1 cellular context compared by ENCODE assay signal in genomic region chr7:2805213-2806003, GRCh38.
TF ChIP-seq lines count a peak whose summit lies in the region.

No MANE protein-coding gene starts in this region.

TF ChIP-seq in K562, 482 proteins besides CTCF, POLR2A, EP300 and RAD21 (continued from another document and continues in another):
- TF ChIP-seq NKRF (IDR thresholded peaks at IDR 0.05; ENCODE audit: borderline replicate concordance), result no peak
- no peak for TF ChIP-seq SMARCE1 (IDR thresholded peaks at IDR 0.05)
- TF ChIP-seq CREB3L1 (IDR thresholded peaks at IDR 0.05; ENCODE audit: borderline replicate concordance, low read depth), result no peak
- TF ChIP-seq ZBTB17 (CRISPR knock-in tag; IDR thresholded peaks at IDR 0.05), result no peak
- no peak for TF ChIP-seq CC2D1A (IDR thresholded peaks at IDR 0.05)
- no peak for TF ChIP-seq ETV5 (CRISPR knock-in tag; IDR thresholded peaks at IDR 0.05; ENCODE audit: low read depth)
- no peak for TF ChIP-seq PBX2 (CRISPR knock-in tag; IDR thresholded peaks at IDR 0.05; ENCODE audit: low read depth)
- TF ChIP-seq PBX2 (tag; conservative IDR thresholded peaks at IDR 0.05; ENCODE audit: low read depth), result 0 out of 2 replicates have a peak, but pooled peaks have one; percentile 19
- TF ChIP-seq RBFOX2 (IDR thresholded peaks at IDR 0.05; ENCODE audit: low read depth, low read length), result no peak
- TF ChIP-seq CXXC5 (CRISPR knock-in tag; IDR thresholded peaks at IDR 0.05), result peak; percentile 32; the same call in 1 of the 2 replicates
- TF ChIP-seq MYC (IDR thresholded peaks at IDR 0.05; ENCODE audit: low read depth, low read length), result peak; percentile 57
- no peak for TF ChIP-seq MYC (CRISPR knock-in tag; IDR thresholded peaks at IDR 0.05; ENCODE audit: borderline replicate concordance, low read depth)
- no peak for TF ChIP-seq HCFC1 (IDR thresholded peaks at IDR 0.05; ENCODE audit: low read depth, low read length)
- TF ChIP-seq ZNF75A (CRISPR knock-in tag; IDR thresholded peaks at IDR 0.05), result no peak
- no peak for TF ChIP-seq ZNF830 (CRISPR knock-in tag; IDR thresholded peaks at IDR 0.05)
- TF ChIP-seq HNRNPL (IDR thresholded peaks at IDR 0.05; ENCODE audit: low read depth, low read length), result no peak
- TF ChIP-seq ZNF780A (CRISPR knock-in tag; IDR thresholded peaks at IDR 0.05), result no peak
- no peak for TF ChIP-seq GTF2A2 (tag; IDR thresholded peaks at IDR 0.05)
- no peak for TF ChIP-seq CBX8 (IDR thresholded peaks at IDR 0.05; ENCODE audit: borderline replicate concordance, extremely low read depth, low read depth, low read length, poor library complexity, severe bottlenecking)
- no peak for TF ChIP-seq BRD4 (IDR thresholded peaks at IDR 0.05)
- no peak for TF ChIP-seq XRCC3 (IDR thresholded peaks at IDR 0.05)
- no peak for TF ChIP-seq HINFP (tag; conservative IDR thresholded peaks at IDR 0.05; ENCODE audit: low read depth)
- TF ChIP-seq RBM14 (IDR thresholded peaks at IDR 0.05; ENCODE audit: borderline replicate concordance, insufficient read depth, low read depth, low read length), result no peak
- peak; percentile 15; the same call in 1 of the 2 replicates for TF ChIP-seq MTA2 (IDR thresholded peaks at IDR 0.05; ENCODE audit: low read depth)
- no peak for TF ChIP-seq CEBPG (CRISPR knock-in tag; IDR thresholded peaks at IDR 0.05)
- TF ChIP-seq CEBPG (tag; conservative IDR thresholded peaks at IDR 0.05 in 1 of 2, IDR thresholded peaks at IDR 0.05 in 1 of 2), result 0 out of 4 replicates have a peak, but pooled peaks of 1 of the 2 experiments have one; percentile 35
- no peak for TF ChIP-seq ARHGAP35 (IDR thresholded peaks at IDR 0.05; ENCODE audit: partially characterized antibody)
- TF ChIP-seq ZNF354B (CRISPR knock-in tag; IDR thresholded peaks at IDR 0.05), result no peak
- TF ChIP-seq HSF4 (CRISPR knock-in tag; IDR thresholded peaks at IDR 0.05; ENCODE audit: borderline replicate concordance), result no peak
- TF ChIP-seq ZNF764 (CRISPR knock-in tag; IDR thresholded peaks at IDR 0.05; ENCODE audit: low read depth), result no peak
- TF ChIP-seq ZNF232 (CRISPR knock-in tag; IDR thresholded peaks at IDR 0.05), result no peak
- TF ChIP-seq ZNF76 (CRISPR knock-in tag; IDR thresholded peaks at IDR 0.05; ENCODE audit: borderline replicate concordance), result no peak
- TF ChIP-seq ETS1 (conservative IDR thresholded peaks at IDR 0.05; ENCODE audit: control insufficient read depth, low read depth, low read length), result no peak
- no peak for TF ChIP-seq NR2C1 (IDR thresholded peaks at IDR 0.05)
- TF ChIP-seq NR2C1 (tag; IDR thresholded peaks at IDR 0.05), result no peak
- no peak for TF ChIP-seq BCOR (IDR thresholded peaks at IDR 0.05)
- TF ChIP-seq ZZZ3 (IDR thresholded peaks at IDR 0.05), result no peak
- no peak for TF ChIP-seq ZNF277 (CRISPR knock-in tag; IDR thresholded peaks at IDR 0.05; ENCODE audit: borderline replicate concordance)
- TF ChIP-seq CEBPZ (IDR thresholded peaks at IDR 0.05; ENCODE audit: borderline replicate concordance, low read depth, low read length), result no peak
- TF ChIP-seq OTX1 (CRISPR knock-in tag; IDR thresholded peaks at IDR 0.05), result no peak
- no peak for TF ChIP-seq TCF7L2 (IDR thresholded peaks at IDR 0.05; ENCODE audit: low read depth, low read length)
- no peak for TF ChIP-seq ELF1 (tag; IDR thresholded peaks at IDR 0.05)
- no peak for TF ChIP-seq ZEB2 (IDR thresholded peaks at IDR 0.05)
- TF ChIP-seq KLF16 (IDR thresholded peaks at IDR 0.05), result no peak
- TF ChIP-seq ERF (CRISPR knock-in tag; IDR thresholded peaks at IDR 0.05), result no peak
- TF ChIP-seq MBD1 (CRISPR knock-in tag; IDR thresholded peaks at IDR 0.05), result 0 out of 2 replicates have a peak, but pooled peaks have one; percentile 66
- no peak for TF ChIP-seq ZNF707 (CRISPR knock-in tag; conservative IDR thresholded peaks at IDR 0.05)
- no peak for TF ChIP-seq ESRRA (IDR thresholded peaks at IDR 0.05; ENCODE audit: borderline replicate concordance, low read depth)
- TF ChIP-seq ZMIZ1 (IDR thresholded peaks at IDR 0.05; ENCODE audit: low read depth in 2 of 2, low read length in 2 of 2), result no peak
- TF ChIP-seq NBN (IDR thresholded peaks at IDR 0.05; ENCODE audit: low read depth), result no peak
- TF ChIP-seq LCOR (CRISPR knock-in tag; IDR thresholded peaks at IDR 0.05), result no peak
- no peak for TF ChIP-seq STAG1 (CRISPR knock-in tag; IDR thresholded peaks at IDR 0.05; ENCODE audit: borderline replicate concordance)
- TF ChIP-seq ADNP (tag; IDR thresholded peaks at IDR 0.05), result no peak
